1 cellular context compared by ENCODE assay signal in genomic region chr20:44355503-44356352, GRCh38.
TF ChIP-seq lines count a peak whose summit lies in the region.

HNF4A (plus strand) TSS chr20:44355699; CDS start chr20:44355805, 106 bp downstream.

TF ChIP-seq in A549, 52 proteins besides CTCF, POLR2A, EP300 and RAD21 (continued from another document):
- TF ChIP-seq PHF8 (IDR thresholded peaks at IDR 0.05; ENCODE audit: borderline replicate concordance, low read depth) (peak; percentile 40; the same call in 1 of the 2 replicates), CEBPB (IDR thresholded peaks at IDR 0.05) (no peak), POLR2AphosphoS2 (conservative IDR thresholded peaks at IDR 0.05; ENCODE audit: low read length) (no peak)
